16 cellular contexts compared by ENCODE assay signal in genomic region chr15:56640549-56640948, GRCh38.
DNase-seq lines count a peak whose midpoint lies in the region; ATAC-seq, FAIRE-seq and TF ChIP-seq lines count a peak whose summit lies in the region.
"Had no signal": no experiment of that assay in that cellular context is flagged by ENCODE, and none has a peak within 500 bp of the region (broad histone marks: within the 10 kb centered on the region; RNA-seq: fewer than 3 reads in every experiment).

No MANE protein-coding gene starts in this region.

- TF ChIP-seq CTCF in OCI-LY7 (conservative IDR thresholded peaks at IDR 0.05; ENCODE audit: low read length) = no peak

- CTCF ChIA-PET in OCI-LY7 (lab: Charles Lee; ENCODE audit: unreplicated experiment) = no interaction called here

- no peak overlapping the region for H2AK5ac ChIP-seq in trophoblast cell (ENCODE audit: low read length)

- H3K14ac ChIP-seq in trophoblast cell (ENCODE audit: low read length) = no peak overlapping the region

- H3K9me2 ChIP-seq in OCI-LY7 (ENCODE audit: insufficient read depth, low read length) = no peaks in the 10 kb centered on the region

- no peaks in the 10 kb centered on the region for H3K79me2 ChIP-seq in OCI-LY7 (ENCODE audit: insufficient read depth, low read depth, low read length)
- H3K79me2 ChIP-seq in trophoblast cell (ENCODE audit: control insufficient read depth, insufficient read depth, low read length, poor library complexity) = no peaks in the 10 kb centered on the region

- no peaks in the 10 kb centered on the region for H4K20me1 ChIP-seq in OCI-LY7 (ENCODE audit: insufficient read depth, low read length)
- H4K20me1 ChIP-seq: BLaER1 treated with 17β-estradiol and CSF1 and Interleukin-3, amounts not matched to agents 10 nM and 100 nM had no signal

- H3K9ac ChIP-seq in trophoblast cell (ENCODE audit: low read length) = no peak overlapping the region
- H3K9ac ChIP-seq: BLaER1 treated with 17β-estradiol and CSF1 and Interleukin-3, amounts not matched to agents 10 nM and 100 nM; GM23248 had no signal

- H4K91ac ChIP-seq in trophoblast cell (ENCODE audit: low read depth, low read length) = no peak overlapping the region

- H3K4me2 ChIP-seq in OCI-LY7 (ENCODE audit: low read length) (no peak overlapping the region), trophoblast cell (ENCODE audit: low read length) (no peak overlapping the region)
- H3K4me2 ChIP-seq: BLaER1 treated with 17β-estradiol and CSF1 and Interleukin-3, amounts not matched to agents 10 nM and 100 nM had no signal

- no peak overlapping the region for H3K27ac ChIP-seq in OCI-LY7 (ENCODE audit: low read depth, low read length, poor library complexity, severe bottlenecking)
- H3K27ac ChIP-seq in trophoblast cell (ENCODE audit: low read depth, low read length) = no peak overlapping the region
- H3K27ac ChIP-seq: 22Rv1; BLaER1 treated with 17β-estradiol and CSF1 and Interleukin-3, amounts not matched to agents 10 nM and 100 nM; GM23248 had no signal

- H2AFZ ChIP-seq in OCI-LY7 (ENCODE audit: low read length) = peak overlapping the region; percentile 48; the same call in 1 of the 2 replicates
- no peak overlapping the region for H2AFZ ChIP-seq in trophoblast cell (ENCODE audit: insufficient read depth, low read length, poor library complexity)
- H2AFZ ChIP-seq: GM23248 had no signal

- no peak overlapping the region for H4K12ac ChIP-seq in trophoblast cell (ENCODE audit: low read depth, low read length)

- ATAC-seq in GM19328 (IDR thresholded peaks at IDR 0.05; ENCODE audit: unreplicated experiment) = no peak
- ATAC-seq: CD8-positive, alpha-beta T cell; GM12878 had no signal

- no peaks in the 10 kb centered on the region for H3K79me1 ChIP-seq in trophoblast cell (ENCODE audit: low read length)

- H2BK5ac ChIP-seq in trophoblast cell (ENCODE audit: low read depth, low read length, poor library complexity) = no peak overlapping the region

- no peaks in the 10 kb centered on the region for H3K36me3 ChIP-seq in OCI-LY7 (ENCODE audit: insufficient read depth, low read length)
- H3K36me3 ChIP-seq in trophoblast cell (ENCODE audit: control insufficient read depth in 1 of 2, insufficient read depth in 2 of 2, low read length in 2 of 2) = no peaks in the 10 kb centered on the region
- H3K36me3 ChIP-seq: BLaER1 treated with 17β-estradiol and CSF1 and Interleukin-3, amounts not matched to agents 10 nM and 100 nM; HAP-1 had no signal

- no peak overlapping the region for H3K18ac ChIP-seq in trophoblast cell (ENCODE audit: low read length)

- H3K27me3 ChIP-seq in trophoblast cell (ENCODE audit: insufficient read depth, low read length) = no peaks in the 10 kb centered on the region
- H3K27me3 ChIP-seq: BLaER1 treated with 17β-estradiol and CSF1 and Interleukin-3, amounts not matched to agents 10 nM and 100 nM had no signal

- no peak overlapping the region for H4K8ac ChIP-seq in trophoblast cell (ENCODE audit: low read depth, low read length)

- H3K4me3 ChIP-seq in OCI-LY7 (ENCODE audit: low read depth, low read length, poor library complexity, severe bottlenecking) = no peak overlapping the region
- no peak overlapping the region for H3K4me3 ChIP-seq in trophoblast cell (ENCODE audit: low read depth, low read length)
- H3K4me3 ChIP-seq: BLaER1 treated with 17β-estradiol and CSF1 and Interleukin-3, amounts not matched to agents 10 nM and 100 nM; GM12878; GM23248; HAP-1 had no signal

- H3K4me1 ChIP-seq in OCI-LY7 (ENCODE audit: insufficient read depth, low read length, poor library complexity, severe bottlenecking) = peaks cover 17% of the 10 kb centered on the region
- no peaks in the 10 kb centered on the region for H3K4me1 ChIP-seq in trophoblast cell (ENCODE audit: control insufficient read depth in 1 of 2, insufficient read depth in 2 of 2, low read length in 2 of 2)
- H3K4me1 ChIP-seq: BLaER1 treated with 17β-estradiol and CSF1 and Interleukin-3, amounts not matched to agents 10 nM and 100 nM had no signal

- no peak for DNase-seq in OCI-LY7 (ENCODE audit: low spot score)
- DNase-seq in dedifferentiated amniotic fluid mesenchymal stem cell (ENCODE audit: extremely low spot score) = peak; percentile 46
- DNase-seq in trophoblast cell = peak; percentile 2 to 61
- DNase-seq in stimulated activated CD4-positive, alpha-beta T cell treated with anti-CD3 and anti-CD28 coated beads, Interleukin-12 subunit alpha, Interleukin-12 subunit beta, amount 100 ng/mL, for 4 hours = no peak
- DNase-seq in A172 (ENCODE audit: low spot score) = no peak
- DNase-seq: Calu3; CD8-positive, alpha-beta T cell; DMS79 treated with DMSO at 0.1 percent for 48 hours; EL; GM23248 had no signal

- BruUV-seq in OCI-LY7 (replicated peaks; lab: Mats Ljungman, UMichigan) = no TSS peak

- POLR2A ChIA-PET in OCI-LY7 (lab: Charles Lee) = interaction anchor here (0.6 kb wide), 1 partner anchor 107 kb away, joined by 3 read pairs; no protein-coding TSS in a partner anchor

- H2BK120ac ChIP-seq in trophoblast cell (ENCODE audit: insufficient read depth, low read length, poor library complexity) = no peak overlapping the region

- FAIRE-seq in A204.1 (lab: Jason Lieb, UNC) = peak; percentile 64
- FAIRE-seq: GM12878 had no signal

- H3K9me3 ChIP-seq in OCI-LY7 (ENCODE audit: low read length) (no peaks in the 10 kb centered on the region; the same call in 1 of the 2 replicates), trophoblast cell (ENCODE audit: insufficient read depth, low read depth, low read length) (no peaks in the 10 kb centered on the region)
- H3K9me3 ChIP-seq: BLaER1 treated with 17β-estradiol and CSF1 and Interleukin-3, amounts not matched to agents 10 nM and 100 nM; HAP-1 had no signal

- intact Hi-C loops in OCI-LY7 (cut with micrococcal nuclease; ENCODE audit: unreplicated experiment) = no loop called here

- H3K23ac ChIP-seq in trophoblast cell (ENCODE audit: low read length) = no peak overlapping the region

- no peak overlapping the region for H3K4ac ChIP-seq in trophoblast cell (ENCODE audit: low read depth, low read length)

- no CpG with 5 or more reads among the region's 2 CpGs for WGBS in trophoblast cell (ENCODE audit: extremely low coverage, insufficient coverage, insufficient read length)

- H2BK12ac ChIP-seq in trophoblast cell (ENCODE audit: low read length) = no peak overlapping the region

Comparison
In these comparisons a context has a peak if more than half of its experiments do, and no peak if none do; other contexts are left out.
1. DNase-seq: peak in dedifferentiated amniotic fluid mesenchymal stem cell (single experiment) and trophoblast cell (2 of 2); none in OCI-LY7 (single experiment), stimulated activated CD4-positive, alpha-beta T cell treated with anti-CD3 and anti-CD28 coated beads, Interleukin-12 subunit alpha, Interleukin-12 subunit beta, amount 100 ng/mL, for 4 hours (single experiment) and A172 (single experiment).